8 cellular contexts compared by ENCODE assay signal in genomic region chr9:128504485-128505413, GRCh38. TPM values are rescaled to one million over a fixed set of nuclear protein-coding genes. Genes with fewer than 3 reads are reported as not detected.
A peak's percentile ranks its signal among the peaks of the same experiment; 100 is the strongest.
DNase-seq lines count a peak whose midpoint lies in the region; ATAC-seq lines count a peak whose summit lies in the region.

GLE1 (plus strand) TSS chr9:128504719; CDS start chr9:128504806, 87 bp downstream.

- H3K4me3 ChIP-seq in HUES48 (ENCODE audit: low read depth, low read length) (peak within 1 kb of the TSS; percentile 82), NT2/D1 (ENCODE audit: insufficient read length, low read depth) (peak within 1 kb of the TSS; percentile 92), endocrine pancreas (ENCODE audit: control insufficient read depth, insufficient read depth, low read length) (peak within 1 kb of the TSS; percentile 79), mesendoderm (ENCODE audit: low read length) (peak within 1 kb of the TSS; percentile 89)

- H3K36me3 ChIP-seq in HUES48 (ENCODE audit: control insufficient read depth, insufficient read depth, low read length), result peaks cover 8% of the 10 kb centered on the region; the same call in 1 of the 2 replicates
- H3K36me3 ChIP-seq in NT2/D1 (ENCODE audit: insufficient read depth, insufficient read length, low read length), result peaks cover 36% of the 10 kb centered on the region
- no peaks in the 10 kb centered on the region for H3K36me3 ChIP-seq in endocrine pancreas (ENCODE audit: control insufficient read depth, insufficient read depth, low read length)
- no peaks in the 10 kb centered on the region for H3K36me3 ChIP-seq in mesendoderm (ENCODE audit: control insufficient read depth, insufficient read depth, low read length)

- H3K23ac ChIP-seq in mesendoderm (ENCODE audit: low read length), result no peak within 1 kb of the TSS

- no peak within 1 kb of the TSS for H2AK5ac ChIP-seq in mesendoderm (ENCODE audit: low read length)

- H3K9me3 ChIP-seq in HUES48 (ENCODE audit: control insufficient read depth, insufficient read depth, low read length), result no peaks in the 10 kb centered on the region
- H3K9me3 ChIP-seq in NT2/D1 (ENCODE audit: insufficient read depth, low read length), result no peaks in the 10 kb centered on the region
- no peaks in the 10 kb centered on the region for H3K9me3 ChIP-seq in endocrine pancreas (ENCODE audit: control insufficient read depth, low read length)

- H3K4me3 Mint-ChIP-seq in activated CD8-positive, alpha-beta memory T cell treated with anti-CD3 and anti-CD28 coated beads, Interleukin-2, amount 10 ng/mL, durations not matched to agents 7 days and 5 days, result peak within 1 kb of the TSS; percentile 93

- H3K36me3 Mint-ChIP-seq in activated CD8-positive, alpha-beta memory T cell treated with anti-CD3 and anti-CD28 coated beads, Interleukin-2, amount 10 ng/mL, durations not matched to agents 7 days and 5 days, result peaks cover 31% of the 10 kb centered on the region

- H3K4me1 ChIP-seq in HUES48 (ENCODE audit: control insufficient read depth, insufficient read depth, low read length) (peaks cover 7% of the 10 kb centered on the region; the same call in 1 of the 2 replicates), NT2/D1 (ENCODE audit: insufficient read depth, insufficient read length) (peaks cover 5% of the 10 kb centered on the region), endocrine pancreas (ENCODE audit: control insufficient read depth, insufficient read depth, low read length) (no peaks in the 10 kb centered on the region), mesendoderm (ENCODE audit: control insufficient read depth, low read depth, low read length) (no peaks in the 10 kb centered on the region)

- ATAC-seq in GM21390 (IDR thresholded peaks at IDR 0.05; ENCODE audit: unreplicated experiment), result peak; percentile 76
- ATAC-seq in activated CD8-positive, alpha-beta memory T cell treated with anti-CD3 and anti-CD28 coated beads, Interleukin-2, amount 10 ng/mL, durations not matched to agents 7 days and 5 days, result peak; percentile 95

- peak within 1 kb of the TSS; percentile 99 for H3K27ac Mint-ChIP-seq in activated CD8-positive, alpha-beta memory T cell treated with anti-CD3 and anti-CD28 coated beads, Interleukin-2, amount 10 ng/mL, durations not matched to agents 7 days and 5 days

- H4K8ac ChIP-seq in mesendoderm (ENCODE audit: low read depth, low read length), result no peak within 1 kb of the TSS

- H3K27me3 ChIP-seq in HUES48 (ENCODE audit: control insufficient read depth, insufficient read depth, low read length), result no peaks in the 10 kb centered on the region
- no peaks in the 10 kb centered on the region for H3K27me3 ChIP-seq in NT2/D1 (ENCODE audit: insufficient read depth, insufficient read length)
- H3K27me3 ChIP-seq in endocrine pancreas (ENCODE audit: control insufficient read depth, insufficient read depth, low read length), result no peaks in the 10 kb centered on the region
- H3K27me3 ChIP-seq in mesendoderm (ENCODE audit: insufficient read depth, low read length, poor library complexity), result no peaks in the 10 kb centered on the region

- no peak within 1 kb of the TSS for H2BK15ac ChIP-seq in mesendoderm (replicated peaks; ENCODE audit: low read depth)

- peaks cover 2% of the 10 kb centered on the region for H3K79me1 ChIP-seq in mesendoderm (ENCODE audit: low read length)

- no peak within 1 kb of the TSS for H2BK120ac ChIP-seq in mesendoderm (ENCODE audit: low read depth, low read length)

- peak within 1 kb of the TSS; percentile 95 for H3K56ac ChIP-seq in mesendoderm (ENCODE audit: low read length)

- H3K9ac ChIP-seq in HUES48 (ENCODE audit: low read depth, low read length) (peak within 1 kb of the TSS; percentile 46), NT2/D1 (ENCODE audit: insufficient read length, low read depth) (peak within 1 kb of the TSS; percentile 96), endocrine pancreas (ENCODE audit: control insufficient read depth, insufficient read depth, low read length) (peak within 1 kb of the TSS; percentile 58), mesendoderm (ENCODE audit: low read length) (peak within 1 kb of the TSS; percentile 91)

- no peak within 1 kb of the TSS for H4K5ac ChIP-seq in mesendoderm (ENCODE audit: low read length)

- in situ Hi-C loops in Caki2 (cut with HindIII; ENCODE audit: low pct_unique_long_range_greater_than_20kb, low sequenced_read_pairs), result no loop called here

- CTCF ChIA-PET in activated CD8-positive, alpha-beta memory T cell treated with anti-CD3 and anti-CD28 coated beads, Interleukin-2, amount 10 ng/mL, durations not matched to agents 7 days and 5 days (lab: Charles Lee), result interaction anchor here (0.8 to 1.2 kb wide), 4 partner anchors 14 to 313 kb away, joined by 3 to 4 read pairs (median 4); partner anchors contain the start of genes ENDOG and SPTAN1

- H3K4ac ChIP-seq in mesendoderm (ENCODE audit: low read depth, low read length), result no peak within 1 kb of the TSS

- H3K27me3 Mint-ChIP-seq in activated CD8-positive, alpha-beta memory T cell treated with anti-CD3 and anti-CD28 coated beads, Interleukin-2, amount 10 ng/mL, durations not matched to agents 7 days and 5 days, result no peaks in the 10 kb centered on the region

- no peak within 1 kb of the TSS for H2BK5ac ChIP-seq in mesendoderm (ENCODE audit: low read length)

- no CpG with 5 or more reads among the region's 64 CpGs for WGBS in mesendoderm (ENCODE audit: extremely low coverage, insufficient coverage, low lambda C conversion rate)

- H3K9me3 Mint-ChIP-seq in activated CD8-positive, alpha-beta memory T cell treated with anti-CD3 and anti-CD28 coated beads, Interleukin-2, amount 10 ng/mL, durations not matched to agents 7 days and 5 days (ENCODE audit: low read depth), result no peaks in the 10 kb centered on the region

- H3K79me2 ChIP-seq in mesendoderm (ENCODE audit: control insufficient read depth, insufficient read depth, low read length), result no peaks in the 10 kb centered on the region

- peaks cover 32% of the 10 kb centered on the region for H3K4me1 Mint-ChIP-seq in activated CD8-positive, alpha-beta memory T cell treated with anti-CD3 and anti-CD28 coated beads, Interleukin-2, amount 10 ng/mL, durations not matched to agents 7 days and 5 days

- H3K27ac ChIP-seq in HUES48 (ENCODE audit: low read depth, low read length), result peak within 1 kb of the TSS; percentile 73
- H3K27ac ChIP-seq in mesendoderm (ENCODE audit: low read depth, low read length), result no peak within 1 kb of the TSS

- H3K18ac ChIP-seq in mesendoderm (ENCODE audit: low read length), result no peak within 1 kb of the TSS

- peak; percentile 81 for DNase-seq in Caki2 (ENCODE audit: low read depth)
- DNase-seq in NT2/D1 (ENCODE audit: low read depth, low spot score), result peak; percentile 94
- peak; percentile 96 for DNase-seq in activated CD8-positive, alpha-beta memory T cell treated with anti-CD3 and anti-CD28 coated beads, Interleukin-2, amount 10 ng/mL, durations not matched to agents 7 days and 5 days
- DNase-seq in mesendoderm, result peak; percentile 94
- peak; percentile 94 for DNase-seq in stimulated activated CD8-positive, alpha-beta memory T cell treated with anti-CD3 and anti-CD28 coated beads, Interleukin-15, amount 100 ng/mL, for 1 hour (ENCODE audit: low read depth)

- peak within 1 kb of the TSS; percentile 78 for H3K4me2 ChIP-seq in mesendoderm (ENCODE audit: low read length)

RNA-seq across cellular contexts. Expression of gene GLE1, which starts in this region (rescaled TPM):
- 42.4 and 45.8 TPM in 2 replicates for total RNA-seq in Caki2 (2014; rRNA removed; shearing (Covaris generic); ENCODE audit: low replicate concordance)
- 10 to 100 TPM; 51.0 to 55.7 TPM for total RNA-seq in activated CD8-positive, alpha-beta memory T cell treated with anti-CD3 and anti-CD28 coated beads, Interleukin-2, amount 10 ng/mL, durations not matched to agents 7 days and 5 days
- 8.7 TPM for polyA plus RNA-seq in mesendoderm (2013, experiment 1 of 2)
- 9.0 TPM for polyA plus RNA-seq in mesendoderm (2013, experiment 2 of 2)

Comparison
In these comparisons a context has a peak if more than half of its experiments do, and no peak if none do; other contexts are left out.
1. H3K9ac ChIP-seq: peak in every context shown above with its lines; median percentile 96 in NT2/D1; 91 in mesendoderm; 58 in endocrine pancreas; 46 in HUES48.